Comparison of ENCODE assay signal across 11 cellular contexts in genomic region chr1:167697667-167698141, GRCh38. TPM values are rescaled to one million over a fixed set of nuclear protein-coding genes. Genes with fewer than 3 reads are reported as not detected.
DNase-seq lines count a peak whose midpoint lies in the region; ATAC-seq and TF ChIP-seq lines count a peak whose summit lies in the region.
"Had no signal": no experiment of that assay in that cellular context is flagged by ENCODE, and none has a peak within 500 bp of the region (broad histone marks: within the 10 kb centered on the region; RNA-seq: fewer than 3 reads in every experiment).

No MANE protein-coding gene starts in this region.

- no peak for ATAC-seq in activated naive CD8-positive, alpha-beta T cell treated with anti-CD3 and anti-CD28 coated beads, Interleukin-2, amount 50 U/mL, for 24 hours
- no peak for ATAC-seq in effector memory CD8-positive, alpha-beta T cell (replicated peaks)

- peak overlapping the region; percentile 38 for H3K27ac Mint-ChIP-seq in activated naive CD8-positive, alpha-beta T cell treated with anti-CD3 and anti-CD28 coated beads for 36 hours
- H3K27ac Mint-ChIP-seq in activated naive CD8-positive, alpha-beta T cell treated with anti-CD3 and anti-CD28 coated beads, Interleukin-2, amount 50 U/mL, for 24 hours: no peak overlapping the region
- H3K27ac Mint-ChIP-seq in effector memory CD8-positive, alpha-beta T cell: peak overlapping the region; percentile 56 to 81
- H3K27ac Mint-ChIP-seq in Caco-2 (ENCODE audit: unreplicated experiment): no peak overlapping the region

- H3K36me3 Mint-ChIP-seq in activated naive CD8-positive, alpha-beta T cell treated with anti-CD3 and anti-CD28 coated beads for 36 hours: peaks cover 29% of the 10 kb centered on the region
- peaks cover 53% of the 10 kb centered on the region for H3K36me3 Mint-ChIP-seq in activated naive CD8-positive, alpha-beta T cell treated with anti-CD3 and anti-CD28 coated beads, Interleukin-2, amount 50 U/mL, for 24 hours (ENCODE audit: low read depth)
- peaks cover 85% of the 10 kb centered on the region for H3K36me3 Mint-ChIP-seq in effector memory CD8-positive, alpha-beta T cell (ENCODE audit: insufficient read depth)
- peaks cover 7% of the 10 kb centered on the region for H3K36me3 Mint-ChIP-seq in Caco-2 (ENCODE audit: insufficient read depth, unreplicated experiment)

- BruUV-seq in Caco-2 (replicated peaks; lab: Mats Ljungman, UMichigan): no TSS peak

- H3K4me1 Mint-ChIP-seq in activated naive CD8-positive, alpha-beta T cell treated with anti-CD3 and anti-CD28 coated beads for 36 hours: no peaks in the 10 kb centered on the region
- H3K4me1 Mint-ChIP-seq in activated naive CD8-positive, alpha-beta T cell treated with anti-CD3 and anti-CD28 coated beads, Interleukin-2, amount 50 U/mL, for 24 hours: peaks cover 2% of the 10 kb centered on the region
- peaks cover 17 to 24% of the 10 kb centered on the region in 2 donors for H3K4me1 Mint-ChIP-seq in effector memory CD8-positive, alpha-beta T cell (ENCODE audit: low read depth in 2 of 2)
- H3K4me1 Mint-ChIP-seq in Caco-2 (ENCODE audit: low read depth, unreplicated experiment): no peaks in the 10 kb centered on the region

- no peaks in the 10 kb centered on the region for H3K36me3 ChIP-seq in Caco-2 (ENCODE audit: control insufficient read depth, insufficient read depth, low read length)

- H3K4me3 Mint-ChIP-seq in activated naive CD8-positive, alpha-beta T cell treated with anti-CD3 and anti-CD28 coated beads for 36 hours: no peak overlapping the region
- no peak overlapping the region for H3K4me3 Mint-ChIP-seq in activated naive CD8-positive, alpha-beta T cell treated with anti-CD3 and anti-CD28 coated beads, Interleukin-2, amount 50 U/mL, for 24 hours
- H3K4me3 Mint-ChIP-seq in effector memory CD8-positive, alpha-beta T cell: no peak overlapping the region
- H3K4me3 Mint-ChIP-seq in Caco-2 (ENCODE audit: unreplicated experiment): no peak overlapping the region

- no peaks in the 10 kb centered on the region for H3K9me3 ChIP-seq in Caco-2

- no peaks in the 10 kb centered on the region for H3K27me3 ChIP-seq in Caco-2 (replicated peaks; ENCODE audit: control insufficient read depth, insufficient read depth, low read length)

- no peak for DNase-seq in activated naive CD8-positive, alpha-beta T cell treated with anti-CD3 and anti-CD28 coated beads for 36 hours
- no peak for DNase-seq in activated naive CD8-positive, alpha-beta T cell treated with anti-CD3 and anti-CD28 coated beads, Interleukin-2, amount 50 U/mL, for 24 hours
- no peak for DNase-seq in effector memory CD8-positive, alpha-beta T cell
- peak; percentile 56 for DNase-seq in mucosa of gallbladder (ENCODE audit: low spot score)
- DNase-seq in ecto neural progenitor cell (ENCODE audit: low spot score): no peak
- no peak for DNase-seq in DMS53 (lab: John Stamatoyannopoulos, UW)
- DNase-seq in effector CD4-positive, alpha-beta T cell: no peak
- DNase-seq in Caco-2: no peak
- DNase-seq: activated CD4-positive, alpha-beta T cell treated with anti-CD3 and anti-CD28 coated beads for 4 hours; mesenchymal stem cell; NCI-H1436 treated with DMSO at 0.1 percent for 48 hours had no signal

- H3K27me3 Mint-ChIP-seq in activated naive CD8-positive, alpha-beta T cell treated with anti-CD3 and anti-CD28 coated beads for 36 hours: no peaks in the 10 kb centered on the region
- no peaks in the 10 kb centered on the region for H3K27me3 Mint-ChIP-seq in activated naive CD8-positive, alpha-beta T cell treated with anti-CD3 and anti-CD28 coated beads, Interleukin-2, amount 50 U/mL, for 24 hours
- no peaks in the 10 kb centered on the region for H3K27me3 Mint-ChIP-seq in effector memory CD8-positive, alpha-beta T cell
- no peaks in the 10 kb centered on the region for H3K27me3 Mint-ChIP-seq in Caco-2 (ENCODE audit: insufficient read depth, unreplicated experiment)

- intact Hi-C loops in Caco-2 (cut with micrococcal nuclease; ENCODE audit: unreplicated experiment): no loop called here

- POLR2A ChIA-PET in Caco-2 (lab: Charles Lee): no interaction called here

- CTCF ChIA-PET in Caco-2 (lab: Charles Lee): no interaction called here

- no peaks in the 10 kb centered on the region for H3K4me1 ChIP-seq in Caco-2

- no peak for TF ChIP-seq CTCF in Caco-2 (IDR thresholded peaks at IDR 0.05; ENCODE audit: insufficient read depth in 1 of 2, low read depth in 1 of 2, low read length in 1 of 2, severe bottlenecking in 1 of 2, unreplicated experiment in 1 of 2)

- H3K4me3 ChIP-seq in Caco-2 (ENCODE audit: low read depth, low read length): no peak overlapping the region

- no peaks in the 10 kb centered on the region for H3K9me3 Mint-ChIP-seq in activated naive CD8-positive, alpha-beta T cell treated with anti-CD3 and anti-CD28 coated beads for 36 hours
- H3K9me3 Mint-ChIP-seq in activated naive CD8-positive, alpha-beta T cell treated with anti-CD3 and anti-CD28 coated beads, Interleukin-2, amount 50 U/mL, for 24 hours: no peaks in the 10 kb centered on the region
- H3K9me3 Mint-ChIP-seq in effector memory CD8-positive, alpha-beta T cell: no peaks in the 10 kb centered on the region
- H3K9me3 Mint-ChIP-seq in Caco-2 (ENCODE audit: unreplicated experiment): no peaks in the 10 kb centered on the region

RNA-seq across cellular contexts. Expression of gene MPZL1, which starts 24.1 kb away (rescaled TPM):
- 10 to 100 TPM; 15.9 to 17.3 TPM for total RNA-seq in activated naive CD8-positive, alpha-beta T cell treated with anti-CD3 and anti-CD28 coated beads for 36 hours
- total RNA-seq in mucosa of gallbladder (137 TPM), Caco-2 (2022) (273 and 280 TPM in 2 replicates)

Comparison
In these comparisons a context has a peak if more than half of its experiments do, and no peak if none do; other contexts are left out.
1. H3K27ac Mint-ChIP-seq: peak in activated naive CD8-positive, alpha-beta T cell treated with anti-CD3 and anti-CD28 coated beads for 36 hours (single experiment) and effector memory CD8-positive, alpha-beta T cell (2 of 2); none in activated naive CD8-positive, alpha-beta T cell treated with anti-CD3 and anti-CD28 coated beads, Interleukin-2, amount 50 U/mL, for 24 hours (single experiment) and Caco-2 (single experiment).